In the genomic region with DNA sequence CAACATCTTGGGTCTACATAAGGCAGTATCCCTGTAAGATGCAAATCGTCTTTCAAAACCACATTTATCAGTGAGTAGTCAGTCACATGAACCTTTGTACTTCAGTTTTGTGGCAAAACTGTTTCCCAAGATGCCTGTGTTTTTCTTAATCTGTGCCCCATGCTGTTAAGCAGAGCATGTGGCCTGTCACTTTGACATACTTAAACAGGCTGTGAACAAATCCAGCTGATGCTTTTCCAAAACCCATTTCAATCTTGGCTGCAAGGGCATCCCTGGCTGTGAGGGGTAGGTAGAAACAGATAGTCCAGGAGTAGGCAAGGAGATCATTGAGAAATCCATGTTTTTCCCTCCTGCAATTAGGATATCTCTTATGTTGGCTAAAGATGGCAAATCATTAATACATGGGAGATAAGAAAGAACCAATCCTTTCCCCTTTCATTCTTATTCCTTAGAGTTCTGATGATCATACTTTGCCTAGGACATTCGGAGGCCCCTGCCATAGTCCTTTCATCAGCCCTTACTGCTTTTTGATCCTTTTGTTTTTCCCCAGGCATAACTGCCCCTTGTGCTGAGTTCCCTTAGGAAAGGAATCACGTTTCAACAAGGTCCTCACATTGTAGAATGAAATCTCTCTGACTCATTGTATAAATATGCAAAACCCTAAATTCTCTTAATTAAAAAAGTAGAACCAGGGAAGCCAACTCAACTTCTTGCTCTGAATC, we compare ENCODE assay signal across 12 cellular contexts.
DNase-seq lines count a peak whose midpoint lies in the region; ATAC-seq lines count a peak whose summit lies in the region.
"Had no signal": no experiment of that assay in that cellular context is flagged by ENCODE, and none has a peak within 500 bp of the region (broad histone marks: within the 10 kb centered on the region; RNA-seq: fewer than 3 reads in every experiment).

No MANE protein-coding gene starts in this region.

- ATAC-seq in GM18909 (IDR thresholded peaks at IDR 0.05; ENCODE audit: poor library complexity, unreplicated experiment): no peak

- DNase-seq in EH (ENCODE audit: low read depth) (peak; percentile 74), M059J (ENCODE audit: low read depth) (peak; percentile 73), cerebellum (ENCODE audit: low spot score) (peak; percentile 52), myocyte (ENCODE audit: low read depth) (peak; percentile 88), NCI-H146 (lab: John Stamatoyannopoulos, UW) (no peak), superior temporal gyrus (ENCODE audit: extremely low spot score) (no peak), NCI-H1092 (lab: John Stamatoyannopoulos, UW) (no peak)
- DNase-seq: GDM1; right cardiac atrium; stimulated activated CD8-positive, alpha-beta memory T cell treated with anti-CD3 and anti-CD28 coated beads, Interleukin-4, amount 100 ng/mL, for 48 hours; WERI-Rb-1 had no signal

Comparison
In these comparisons a context has a peak if more than half of its experiments do, and no peak if none do; other contexts are left out.
1. DNase-seq: peak in EH (single experiment), M059J (single experiment), cerebellum (single experiment) and myocyte (single experiment); none in NCI-H146 (single experiment), superior temporal gyrus (single experiment) and NCI-H1092 (single experiment).